Comparison of ENCODE assay signal across 8 cellular contexts in genomic region chr16:88454315-88455057, GRCh38. TPM values are rescaled to one million over a fixed set of nuclear protein-coding genes. Genes with fewer than 3 reads are reported as not detected.
DNase-seq lines count a peak whose midpoint lies in the region; ATAC-seq, FAIRE-seq and TF ChIP-seq lines count a peak whose summit lies in the region.

No MANE protein-coding gene starts in this region.

- H3K36me3 ChIP-seq in heart left ventricle (no peaks in the 10 kb centered on the region), esophagus squamous epithelium (no peaks in the 10 kb centered on the region), prostate gland (no peaks in the 10 kb centered on the region)

- TF ChIP-seq POLR2A in heart left ventricle (IDR thresholded peaks at IDR 0.05) (no peak), esophagus squamous epithelium (IDR thresholded peaks at IDR 0.05) (peak in 1 of 4 donors; percentile 37), prostate gland (IDR thresholded peaks at IDR 0.05) (no peak)

- TF ChIP-seq CTCF in heart left ventricle (IDR thresholded peaks at IDR 0.05) (no peak), esophagus squamous epithelium (IDR thresholded peaks at IDR 0.05) (peak in 3 of 6 experiments; percentile 16 to 19 (median 17)), prostate gland (IDR thresholded peaks at IDR 0.05) (peak in 2 of 4 experiments; percentile 19 to 27)

- DNase-seq in heart left ventricle: no peak
- no peak for DNase-seq in cardiac septum (ENCODE audit: low spot score)
- peak; percentile 65 for DNase-seq in activated CD4-positive, alpha-beta T cell treated with anti-CD3 and anti-CD28 coated beads for 48 hours
- DNase-seq in esophagus squamous epithelium (lab: John Stamatoyannopoulos, UW): no peak
- DNase-seq in prostate gland (ENCODE audit: low spot score): no peak
- no peak for DNase-seq in urothelium cell line (ENCODE audit: low spot score)
- no peak for DNase-seq in H4 (ENCODE audit: low spot score)
- DNase-seq in NCI-H1092 treated with DMSO at 0.1 percent for 48 hours (lab: John Stamatoyannopoulos, UW): no peak

- H3K27ac ChIP-seq in heart left ventricle (peak overlapping the region in 7 of 12 donors; percentile 21 to 76 (median 49)), esophagus squamous epithelium (peak overlapping the region; percentile 56 to 73 (median 66)), prostate gland (peak overlapping the region; percentile 86 to 90)

- intact Hi-C loops in heart left ventricle (cut with DNase I) (loop anchor here in 2 of 10 donors (5.0 to 10.0 kb wide), 2 partner anchors 250 to 763 kb away; partner anchors contain the start of genes CTU2 (in 1 of the 2), RNF166 (in 1 of the 2) and ZNF778 (in 1 of the 2)), cardiac septum (cut with DNase I) (no loop called here), esophagus squamous epithelium (cut with DNase I) (no loop called here), prostate gland (cut with DNase I) (no loop called here)

- H3K4me3 ChIP-seq in heart left ventricle (peak overlapping the region; percentile 48 to 85 (median 66)), esophagus squamous epithelium (peak overlapping the region; percentile 31 to 82 (median 60)), prostate gland (peak overlapping the region; percentile 49 to 55)

- FAIRE-seq in urothelium cell line (lab: Jason Lieb, UNC): no peak

- H3K9me3 ChIP-seq in heart left ventricle (no peaks in the 10 kb centered on the region), esophagus squamous epithelium (no peaks in the 10 kb centered on the region), prostate gland (no peaks in the 10 kb centered on the region)

- ATAC-seq in heart left ventricle: peak in 2 of 4 donors; percentile 1 to 9

- H3K4me1 ChIP-seq in heart left ventricle (peaks cover 7 to 53% (median 27%) of the 10 kb centered on the region in 12 donors), esophagus squamous epithelium (peaks cover 13 to 44% (median 29%) of the 10 kb centered on the region in 3 donors), prostate gland (replicated peaks) (peaks cover 7% of the 10 kb centered on the region)

- H3K27me3 ChIP-seq in heart left ventricle (peaks cover 0 to 22% (median 0%) of the 10 kb centered on the region in 9 donors), esophagus squamous epithelium (peaks cover 0 to 30% (median 0%) of the 10 kb centered on the region in 4 donors), prostate gland (replicated peaks; ENCODE audit: insufficient read depth) (no peaks in the 10 kb centered on the region)

- whole genome bisulfite sequencing in heart left ventricle, 4 donors: 3 to 9% (median 7%) methylated on average over 15 to 45 of the region's 45 CpGs
- 0 to 13% methylated on average over 4 to 13 of the region's 45 CpGs for WGBS in esophagus squamous epithelium, 2 donors
- WGBS in prostate gland: 0% methylated on average over 21 of the region's 45 CpGs

RNA-seq across cellular contexts. Expression of gene ZFPM1, which starts 1.4 kb away (rescaled TPM):
- total RNA-seq in heart left ventricle: 1 to 10 TPM; 1.3 to 6.1 (median 4.1) TPM
- polyA plus RNA-seq in heart left ventricle: 1 to 10 TPM; 1.6 to 6.3 TPM
- 9.6 TPM for total RNA-seq in cardiac septum
- total RNA-seq in esophagus squamous epithelium: 1 to 10 TPM in 3 of 4 donors, under 1 TPM in 1; 0.67 to 1.7 (median 1.2) TPM
- total RNA-seq in prostate gland: 10 to 100 TPM in 1 of 2 donors, 1 to 10 TPM in 1; 4.1 to 21.5 TPM
- 0.29 and 0.86 TPM in 2 replicates for total RNA-seq in H4 (2014; rRNA removed; shearing (Covaris generic))
